Comparison of ENCODE assay signal across 14 cellular contexts in the genomic region with DNA sequence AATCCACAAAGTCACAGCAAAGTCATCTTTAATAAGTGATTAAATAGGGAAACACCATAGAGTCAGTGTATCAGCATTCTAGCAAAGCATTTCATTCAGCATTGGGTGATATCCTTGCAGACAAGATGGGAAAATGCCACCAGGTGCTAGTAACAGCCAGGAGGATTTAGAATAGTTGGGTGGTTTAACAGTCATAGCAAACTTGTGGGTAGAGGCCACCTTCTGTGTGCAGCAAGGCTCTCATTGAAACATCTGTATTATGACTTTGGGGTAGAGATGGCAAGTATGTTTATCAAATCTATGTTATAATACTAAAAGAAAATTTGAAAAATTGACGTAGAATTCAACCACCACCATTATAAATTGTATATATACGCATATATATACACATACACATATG. TPM values are rescaled to one million over a fixed set of nuclear protein-coding genes. Genes with fewer than 3 reads are reported as not detected.
A peak's percentile ranks its signal among the peaks of the same experiment; 100 is the strongest.
DNase-seq lines count a peak whose midpoint lies in the region; ATAC-seq lines count a peak whose summit lies in the region.
"Had no signal": no experiment of that assay in that cellular context is flagged by ENCODE, and none has a peak within 500 bp of the region (broad histone marks: within the 10 kb centered on the region; RNA-seq: fewer than 3 reads in every experiment).

No MANE protein-coding gene starts in this region.

- H3K27ac Mint-ChIP-seq in activated T-cell treated with anti-CD3 and anti-CD28 coated beads, Interleukin-2, amount 50 U/mL, for 24 hours: no peak overlapping the region
- H3K27ac Mint-ChIP-seq in natural killer cell treated with Interleukin-12 subunit alpha and Interleukin-12 subunit beta and Interleukin-15 and Interleukin-18, amount 100 ng/mL, for 72 hours: peak overlapping the region; percentile 38 to 75
- H3K27ac Mint-ChIP-seq: endodermal cell, H9, nephron had no signal

- no peaks in the 10 kb centered on the region for H3K9me3 Mint-ChIP-seq in activated T-cell treated with anti-CD3 and anti-CD28 coated beads, Interleukin-2, amount 50 U/mL, for 4 hours
- H3K9me3 Mint-ChIP-seq in activated T-cell treated with anti-CD3 and anti-CD28 coated beads, Interleukin-2, amount 50 U/mL, for 24 hours: no peaks in the 10 kb centered on the region
- H3K9me3 Mint-ChIP-seq in natural killer cell treated with Interleukin-12 subunit alpha and Interleukin-12 subunit beta and Interleukin-15 and Interleukin-18, amount 100 ng/mL, for 72 hours: peaks cover 2% of the 10 kb centered on the region
- H3K9me3 Mint-ChIP-seq: CD8-positive, alpha-beta T cell; endodermal cell; H9; nephron had no signal

- ATAC-seq in activated T-cell treated with anti-CD3 and anti-CD28 coated beads, Interleukin-2, amount 50 U/mL, for 4 hours: peak; percentile 25 to 46
- ATAC-seq in GM19351 (IDR thresholded peaks at IDR 0.05; ENCODE audit: unreplicated experiment) (peak; percentile 41), HG03108 (IDR thresholded peaks at IDR 0.05; ENCODE audit: unreplicated experiment) (peak; percentile 36)
- no peak for ATAC-seq in natural killer cell treated with Interleukin-12 subunit alpha and Interleukin-12 subunit beta and Interleukin-15 and Interleukin-18, amount 100 ng/mL, for 72 hours
- ATAC-seq: CD8-positive, alpha-beta T cell; psoas muscle had no signal

- no peak for DNase-seq in activated T-cell treated with anti-CD3 and anti-CD28 coated beads, Interleukin-2, amount 50 U/mL, for 4 hours
- no peak for DNase-seq in activated T-cell treated with anti-CD3 and anti-CD28 coated beads, Interleukin-2, amount 50 U/mL, for 24 hours
- DNase-seq in natural killer cell treated with Interleukin-12 subunit alpha and Interleukin-12 subunit beta and Interleukin-15 and Interleukin-18, amount 100 ng/mL, for 72 hours (ENCODE audit: low spot score): no peak
- DNase-seq in GM19240 (ENCODE audit: insufficient read length, low spot score) (no peak), GM03348 (ENCODE audit: low spot score) (no peak), NCI-H1092 (lab: John Stamatoyannopoulos, UW) (no peak)
- DNase-seq: CD8-positive, alpha-beta T cell; endodermal cell; H9; NCI-H2081 treated with DMSO at 0.1 percent for 48 hours; psoas muscle had no signal

- H3K4me1 Mint-ChIP-seq in activated T-cell treated with anti-CD3 and anti-CD28 coated beads, Interleukin-2, amount 50 U/mL, for 4 hours (ENCODE audit: low read depth): peaks cover 32% of the 10 kb centered on the region
- H3K4me1 Mint-ChIP-seq in activated T-cell treated with anti-CD3 and anti-CD28 coated beads, Interleukin-2, amount 50 U/mL, for 24 hours (ENCODE audit: low read depth): peaks cover 44% of the 10 kb centered on the region
- H3K4me1 Mint-ChIP-seq in natural killer cell treated with Interleukin-12 subunit alpha and Interleukin-12 subunit beta and Interleukin-15 and Interleukin-18, amount 100 ng/mL, for 72 hours (ENCODE audit: low read depth in 2 of 2): peaks cover 39 to 41% of the 10 kb centered on the region in 2 donors
- H3K4me1 Mint-ChIP-seq: H9 had no signal

- H3K36me3 Mint-ChIP-seq in activated T-cell treated with anti-CD3 and anti-CD28 coated beads, Interleukin-2, amount 50 U/mL, for 4 hours (ENCODE audit: insufficient read depth): no peaks in the 10 kb centered on the region
- H3K36me3 Mint-ChIP-seq in activated T-cell treated with anti-CD3 and anti-CD28 coated beads, Interleukin-2, amount 50 U/mL, for 24 hours (ENCODE audit: low read depth): no peaks in the 10 kb centered on the region
- no peaks in the 10 kb centered on the region for H3K36me3 Mint-ChIP-seq in natural killer cell treated with Interleukin-12 subunit alpha and Interleukin-12 subunit beta and Interleukin-15 and Interleukin-18, amount 100 ng/mL, for 72 hours
- H3K36me3 Mint-ChIP-seq: CD8-positive, alpha-beta T cell had no signal

- H3K27me3 Mint-ChIP-seq in activated T-cell treated with anti-CD3 and anti-CD28 coated beads, Interleukin-2, amount 50 U/mL, for 4 hours (ENCODE audit: low read depth): no peaks in the 10 kb centered on the region
- peaks cover 8% of the 10 kb centered on the region for H3K27me3 Mint-ChIP-seq in activated T-cell treated with anti-CD3 and anti-CD28 coated beads, Interleukin-2, amount 50 U/mL, for 24 hours
- no peaks in the 10 kb centered on the region for H3K27me3 Mint-ChIP-seq in natural killer cell treated with Interleukin-12 subunit alpha and Interleukin-12 subunit beta and Interleukin-15 and Interleukin-18, amount 100 ng/mL, for 72 hours

- H3K4me3 Mint-ChIP-seq in activated T-cell treated with anti-CD3 and anti-CD28 coated beads, Interleukin-2, amount 50 U/mL, for 4 hours: no peak overlapping the region
- no peak overlapping the region for H3K4me3 Mint-ChIP-seq in activated T-cell treated with anti-CD3 and anti-CD28 coated beads, Interleukin-2, amount 50 U/mL, for 24 hours
- H3K4me3 Mint-ChIP-seq in natural killer cell treated with Interleukin-12 subunit alpha and Interleukin-12 subunit beta and Interleukin-15 and Interleukin-18, amount 100 ng/mL, for 72 hours: peak overlapping the region; percentile 2
- H3K4me3 Mint-ChIP-seq: CD8-positive, alpha-beta T cell; endodermal cell; H9; nephron had no signal

RNA-seq across cellular contexts. Expression of a gene that starts 26.4 kb away (rescaled TPM):
- total RNA-seq in activated T-cell treated with anti-CD3 and anti-CD28 coated beads, Interleukin-2, amount 50 U/mL, for 4 hours: 10 to 100 TPM; 42.7 to 44.7 (median 44.4) TPM
- total RNA-seq in natural killer cell treated with Interleukin-12 subunit alpha and Interleukin-12 subunit beta and Interleukin-15 and Interleukin-18, amount 100 ng/mL, for 72 hours: 10 to 100 TPM; 26.3 to 49.2 TPM

RNA-seq across cellular contexts. Expression of a gene that starts 38.0 kb away (rescaled TPM):
- 100 to 1,000 TPM in 1 of 3 donors, 10 to 100 TPM in 2; 83.3 to 121 (median 99.5) TPM for total RNA-seq in activated T-cell treated with anti-CD3 and anti-CD28 coated beads, Interleukin-2, amount 50 U/mL, for 4 hours
- 100 to 1,000 TPM in 1 of 2 donors, 10 to 100 TPM in 1; 14.3 to 116 TPM for total RNA-seq in natural killer cell treated with Interleukin-12 subunit alpha and Interleukin-12 subunit beta and Interleukin-15 and Interleukin-18, amount 100 ng/mL, for 72 hours

Comparison
In these comparisons a context has a peak if more than half of its experiments do, and no peak if none do; other contexts are left out.
1. ATAC-seq: peak in activated T-cell treated with anti-CD3 and anti-CD28 coated beads, Interleukin-2, amount 50 U/mL, for 4 hours (2 of 2), GM19351 (single experiment) and HG03108 (single experiment); none in natural killer cell treated with Interleukin-12 subunit alpha and Interleukin-12 subunit beta and Interleukin-15 and Interleukin-18, amount 100 ng/mL, for 72 hours (0 of 2).